In genomic region chr3:133799794-133800585, GRCh38 we compare ENCODE assay signal across 11 cellular contexts. TPM values are rescaled to one million over a fixed set of nuclear protein-coding genes. Genes with fewer than 3 reads are reported as not detected.
A peak's percentile ranks its signal among the peaks of the same experiment; 100 is the strongest.
DNase-seq lines count a peak whose midpoint lies in the region; ATAC-seq, FAIRE-seq and TF ChIP-seq lines count a peak whose summit lies in the region.
"Had no signal": no experiment of that assay in that cellular context is flagged by ENCODE, and none has a peak within 500 bp of the region (broad histone marks: within the 10 kb centered on the region; RNA-seq: fewer than 3 reads in every experiment).

No MANE protein-coding gene starts in this region.

- H2BK120ac ChIP-seq in neuronal stem cell (ENCODE audit: low read depth, low read length) = no peak overlapping the region

- no peaks in the 10 kb centered on the region for H3K9me1 ChIP-seq in K562 (ENCODE audit: control insufficient read depth, insufficient read depth, low read length)

- no peak overlapping the region for H2AK5ac ChIP-seq in neuronal stem cell (ENCODE audit: low read depth, low read length)

- no peaks in the 10 kb centered on the region for H3K79me1 ChIP-seq in neuronal stem cell (ENCODE audit: low read depth, low read length)

- no peak overlapping the region for H2AFZ ChIP-seq in K562 (ENCODE audit: low read depth, low read length)
- no peak overlapping the region for H2AFZ ChIP-seq in neuronal stem cell (ENCODE audit: low read length)

- no TSS peak for BruUV-seq in K562 (replicated peaks; lab: Mats Ljungman, UMichigan)

- no peak overlapping the region for H3K4ac ChIP-seq in neuronal stem cell (ENCODE audit: low read length)

- H2BK15ac ChIP-seq in neuronal stem cell (ENCODE audit: low read length) = no peak overlapping the region

- TF ChIP-seq RAD21 in K562 (CRISPR knock-in tag; conservative IDR thresholded peaks at IDR 0.05 in 1 of 2, IDR thresholded peaks at IDR 0.05 in 1 of 2) = no peak

- H3K36me3 ChIP-seq in K562 (ENCODE audit: control insufficient read depth, insufficient read depth, low read length) (no peaks in the 10 kb centered on the region), neuronal stem cell (replicated peaks in 1 of 2; ENCODE audit: control insufficient read depth in 2 of 2, insufficient read depth in 2 of 2, low read length in 2 of 2) (no peaks in the 10 kb centered on the region)

- no peak overlapping the region for H3K23ac ChIP-seq in neuronal stem cell (ENCODE audit: low read depth, low read length, poor library complexity)

- no peak overlapping the region for H4K91ac ChIP-seq in neuronal stem cell (ENCODE audit: low read depth, low read length, poor library complexity)

- no peak for FAIRE-seq in K562 (lab: Jason Lieb, UNC)

- WGBS in K562 (ENCODE audit: insufficient coverage, low coverage, missing lambda C conversion rate) = 5% methylated on average over 7 of the region's 7 CpGs
- no CpG with 5 or more reads among the region's 7 CpGs for WGBS in neuronal stem cell (ENCODE audit: extremely low coverage in 2 of 2, insufficient read length in 2 of 2, insufficient replicate concordance in 1 of 2), 2 donors

- DNase-seq in ELR (ENCODE audit: low read depth) = peak; percentile 39
- DNase-seq in NAMALWA (ENCODE audit: low spot score) = peak; percentile 49
- no peak for DNase-seq in K562 (ENCODE audit: extremely low read depth in 1 of 4, low spot score in 3 of 4)
- no peak for DNase-seq in neuronal stem cell (ENCODE audit: low spot score)
- no peak for DNase-seq in superior temporal gyrus (ENCODE audit: extremely low spot score)
- no peak for DNase-seq in NCI-H748 treated with DMSO at 0.1 percent for 48 hours (lab: John Stamatoyannopoulos, UW)
- DNase-seq in activated CD4-positive, alpha-beta T cell treated with anti-CD3 and anti-CD28 coated beads, Interleukin-2, amount 50 U/mL, for 48 hours = no peak
- DNase-seq: activated CD4-positive, alpha-beta memory T cell treated with anti-CD3 and anti-CD28 coated beads, Interleukin-2, amount 10 ng/mL, durations not matched to agents 7 days and 5 days; midbrain; retina had no signal

- H3K18ac ChIP-seq in neuronal stem cell (ENCODE audit: low read length) = no peak overlapping the region

- H3K27me3 ChIP-seq in K562 (ENCODE audit: control insufficient read depth in 2 of 2, insufficient read depth in 2 of 2, low read length in 2 of 2) (no peaks in the 10 kb centered on the region), neuronal stem cell (ENCODE audit: control insufficient read depth in 3 of 3, insufficient read depth in 3 of 3, low read depth in 1 of 3, low read length in 3 of 3) (peaks cover 0 to 16% (median 0%) of the 10 kb centered on the region in 3 experiments)

- H3K79me2 ChIP-seq in K562 (ENCODE audit: control insufficient read depth, insufficient read depth, low read length) = no peaks in the 10 kb centered on the region

- H3K27ac ChIP-seq in K562 (ENCODE audit: extremely low read depth, low read depth, low read length) = no peak overlapping the region
- no peak overlapping the region for H3K27ac ChIP-seq in neuronal stem cell (replicated peaks; ENCODE audit: low read length)

- no peak overlapping the region for H3K9ac ChIP-seq in K562 (ENCODE audit: insufficient read depth in 1 of 2, low read depth in 2 of 2, low read length in 2 of 2)
- no peak overlapping the region for H3K9ac ChIP-seq in neuronal stem cell (ENCODE audit: low read depth, low read length, poor library complexity)

- CTCF ChIA-PET in K562 (lab: Yijun Ruan, JAX; ENCODE audit: low intra/inter-chr PET ratio) = no interaction called here

- H3K9me3 ChIP-seq in K562 (replicated peaks; ENCODE audit: control insufficient read depth, insufficient read depth, low read depth, low read length) (no peaks in the 10 kb centered on the region), neuronal stem cell (replicated peaks in 1 of 2; ENCODE audit: control insufficient read depth in 2 of 2, insufficient read depth in 1 of 2, low read depth in 1 of 2, low read length in 2 of 2) (peaks cover 0 to 3% of the 10 kb centered on the region in 2 donors)

- TF ChIP-seq POLR2A in K562 (conservative IDR thresholded peaks at IDR 0.05) = no peak

- H2BK12ac ChIP-seq in neuronal stem cell (ENCODE audit: low read length) = no peak overlapping the region

- H2BK5ac ChIP-seq in neuronal stem cell (ENCODE audit: low read length) = no peak overlapping the region

- no peak for TF ChIP-seq EP300 in K562 (IDR thresholded peaks at IDR 0.05; ENCODE audit: low read length)

- H3K4me3 ChIP-seq in K562 = no peak overlapping the region
- no peak overlapping the region for H3K4me3 ChIP-seq in neuronal stem cell (ENCODE audit: low read length in 2 of 2)

- H3K14ac ChIP-seq in neuronal stem cell (ENCODE audit: low read length) = peak overlapping the region; percentile 84

- POLR2A ChIA-PET in K562 (lab: Yijun Ruan, JAX) = interaction anchor here (1.0 kb wide), 1 partner anchor 128 kb away, joined by 3 read pairs; no protein-coding TSS in a partner anchor

- H3K4me2 ChIP-seq in K562 (ENCODE audit: insufficient read depth, low read length) = no peak overlapping the region
- no peak overlapping the region for H3K4me2 ChIP-seq in neuronal stem cell (ENCODE audit: insufficient read depth, low read length, poor library complexity, severe bottlenecking)

- in situ Hi-C loops in K562 (cut with MboI) = loop anchor here (5.0 to 25.0 kb wide), 4 partner anchors 128 to 1063 kb away; partner anchors contain the start of genes ANAPC13, CEP63 and TMEM108

- H4K20me1 ChIP-seq in K562 (replicated peaks; ENCODE audit: control insufficient read depth, insufficient read depth, low read length) = no peaks in the 10 kb centered on the region

- ATAC-seq in K562 (peak; percentile 37), GM21786 (IDR thresholded peaks at IDR 0.05; ENCODE audit: unreplicated experiment) (no peak)

- H3K4me1 ChIP-seq in K562 (replicated peaks in 1 of 2; ENCODE audit: control insufficient read depth in 2 of 2, insufficient read depth in 2 of 2, low read length in 2 of 2) (no peaks in the 10 kb centered on the region; a peak in 1 of 5 replicates), neuronal stem cell (ENCODE audit: control insufficient read depth in 2 of 2, insufficient read depth in 1 of 2, low read depth in 1 of 2, low read length in 2 of 2) (no peaks in the 10 kb centered on the region)

- H4K8ac ChIP-seq in neuronal stem cell (ENCODE audit: low read depth, low read length) = no peak overlapping the region

- no peak for TF ChIP-seq CTCF in K562 (IDR thresholded peaks at IDR 0.05 in 2 of 3, conservative IDR thresholded peaks at IDR 0.05 in 1 of 3; ENCODE audit: insufficient read depth in 2 of 3, low read depth in 1 of 3, low read length in 3 of 3)

- intact Hi-C loops in K562 (cut with micrococcal nuclease) = no loop called here

TF ChIP-seq in K562, 482 proteins besides CTCF, POLR2A, EP300 and RAD21 (continues in another document):
- TF ChIP-seq ATF7 (IDR thresholded peaks at IDR 0.05) (0 out of 2 replicates have a peak, but pooled peaks have one; percentile 17), CREM (IDR thresholded peaks at IDR 0.05; ENCODE audit: low read depth) (peak; percentile 64), ATF1 (CRISPR knock-in tag; IDR thresholded peaks at IDR 0.05) (no peak), ATF1 (tag; IDR thresholded peaks at IDR 0.05) (peak; percentile 27; the same call in 1 of the 2 replicates), EZH2 (IDR thresholded peaks at IDR 0.05; ENCODE audit: borderline replicate concordance, low read depth, low read length) (no peak), BHLHE40 (IDR thresholded peaks at IDR 0.05; ENCODE audit: low read length) (peak; percentile 29; the same call in 1 of the 2 replicates)

RNA-seq across cellular contexts. Expression of gene SRPRB, which starts 5.6 kb away (rescaled TPM):
- total RNA-seq in K562 (2011; cell fraction: chromatin; rRNA removed; ENCODE audit: low replicate concordance) = 42.7 and 49.1 TPM in 2 replicates
- 52.2 and 60.0 TPM in 2 replicates for total RNA-seq in K562 (2011; cell fraction: nucleolus; rRNA removed)
- total RNA-seq in K562 (2011; cell fraction: nucleoplasm; rRNA removed) = 75.3 and 87.6 TPM in 2 replicates
- 37.7 and 41.9 TPM in 2 replicates for total RNA-seq in K562 (2014; rRNA removed)
- total RNA-seq in K562 (2014; rRNA removed; fragmentation: Illumina TruSeq; extraction: Trizol) = 59.5 and 64.5 TPM in 2 replicates
- 37.2 and 41.4 TPM in 2 replicates for total RNA-seq in K562 (2015; rRNA removed; fragmentation: Illumina TruSeq; extraction: Trizol)
- 57.3 and 60.9 TPM in 2 replicates for total RNA-seq in K562 (2021)
- 48.6 and 66.0 TPM in 2 replicates for polyA plus RNA-seq in K562 (2011; rRNA removed)
- 46.2 and 52.0 TPM in 2 replicates for polyA plus RNA-seq in K562 (2011; cell fraction: cytosol; rRNA removed)
- 23.6 and 28.6 TPM in 2 replicates for polyA plus RNA-seq in K562 (2011; cell fraction: nucleus; rRNA removed)
- 37.4 and 49.1 TPM in 2 replicates for polyA plus RNA-seq in K562 (2012)
- 43.8 and 51.1 TPM in 2 replicates for polyA plus RNA-seq in K562 (2014; fragmentation: Illumina TruSeq; extraction: Trizol)
- polyA plus RNA-seq in K562 (2014; fragmentation: Nextera tagmentation; extraction: Ambion mirVana) = 10 to 100 TPM; 29.5 to 37.5 TPM
- 37.2 and 48.4 TPM in 2 replicates for polyA plus RNA-seq in K562 (2014; rRNA removed)
- 84.1 and 107 TPM in 2 replicates for polyA minus RNA-seq in K562 (2011; rRNA and poly(A)+ RNA removed)
- polyA minus RNA-seq in K562 (2011; cell fraction: cytosol; rRNA and poly(A)+ RNA removed) = 36.2 and 65.5 TPM in 2 replicates
- 12.9 and 23.4 TPM in 2 replicates for polyA minus RNA-seq in K562 (2011; cell fraction: nucleus; rRNA and poly(A)+ RNA removed)
- 17.1 TPM for polyA plus RNA-seq in neuronal stem cell (2013, experiment 1 of 2)
- polyA plus RNA-seq in neuronal stem cell (2013, experiment 2 of 2) = 18.9 TPM

RNA-seq across cellular contexts. Expression of gene TF, which starts 53.8 kb away (rescaled TPM):
- total RNA-seq in K562 (2011; cell fraction: chromatin; rRNA removed; ENCODE audit: low replicate concordance) = 2.2 and 2.7 TPM in 2 replicates
- 0.50 and 2.4 TPM in 2 replicates for total RNA-seq in K562 (2011; cell fraction: nucleolus; rRNA removed)
- total RNA-seq in K562 (2011; cell fraction: nucleoplasm; rRNA removed) = 1.2 and 1.3 TPM in 2 replicates
- total RNA-seq in K562 (2014; rRNA removed) (0.09 and 2.6 TPM in 2 replicates), K562 (2014; rRNA removed; fragmentation: Illumina TruSeq; extraction: Trizol) (2.0 and 2.8 TPM in 2 replicates), K562 (2015; rRNA removed; fragmentation: Illumina TruSeq; extraction: Trizol) (0.51 TPM in 1 of 2 replicates, not detected in the other), K562 (2021) (9.2 and 11.1 TPM in 2 replicates)
- polyA plus RNA-seq in K562 (2011; rRNA removed) (1.1 and 1.5 TPM in 2 replicates), K562 (2014; fragmentation: Illumina TruSeq; extraction: Trizol) (2.6 and 3.1 TPM in 2 replicates), K562 (2014; fragmentation: Nextera tagmentation; extraction: Ambion mirVana) (1 to 10 TPM; 3.1 to 6.7 TPM), K562 (2014; rRNA removed) (3.5 and 3.9 TPM in 2 replicates)
- 0.78 and 0.81 TPM in 2 replicates for polyA plus RNA-seq in K562 (2011; cell fraction: cytosol; rRNA removed)
- polyA plus RNA-seq in K562 (2011; cell fraction: nucleus; rRNA removed) = 1.7 and 3.8 TPM in 2 replicates
- 0.42 and 12.7 TPM in 2 replicates for polyA plus RNA-seq in K562 (2012)
- polyA minus RNA-seq in K562 (2011; rRNA and poly(A)+ RNA removed) = 1.1 and 1.9 TPM in 2 replicates
- 0.67 and 22.6 TPM in 2 replicates for polyA minus RNA-seq in K562 (2011; cell fraction: cytosol; rRNA and poly(A)+ RNA removed)
- 0.89 and 1.6 TPM in 2 replicates for polyA minus RNA-seq in K562 (2011; cell fraction: nucleus; rRNA and poly(A)+ RNA removed)
- 0.53 TPM for polyA plus RNA-seq in neuronal stem cell (2013, experiment 1 of 2)
- polyA plus RNA-seq in neuronal stem cell (2013, experiment 2 of 2) = 0.61 TPM

Comparison
In these comparisons a context has a peak if more than half of its experiments do, and no peak if none do; other contexts are left out.
1. DNase-seq: peak in ELR (single experiment) and NAMALWA (single experiment); none in K562 (0 of 4), neuronal stem cell (single experiment), superior temporal gyrus (single experiment), NCI-H748 treated with DMSO at 0.1 percent for 48 hours (single experiment) and activated CD4-positive, alpha-beta T cell treated with anti-CD3 and anti-CD28 coated beads, Interleukin-2, amount 50 U/mL, for 48 hours (0 of 2).